In genomic region chr17:66241839-66242238, GRCh38 we compare ENCODE assay signal across 27 cellular contexts. TPM values are rescaled to one million over a fixed set of nuclear protein-coding genes. Genes with fewer than 3 reads are reported as not detected.
"Had no signal": no experiment of that assay in that cellular context is flagged by ENCODE, and none has a peak within 500 bp of the region (broad histone marks: within the 10 kb centered on the region; RNA-seq: fewer than 3 reads in every experiment).

No MANE protein-coding gene starts in this region.

- FAIRE-seq: HTR-8/SVneo had no signal

- DNase-seq: KBM-7, MV-4-11, NCI-H1048, NCI-H1105, NCI-H1417 treated with DMSO at 0.1 percent for 48 hours, NCI-H146, NCI-H1694 treated with DMSO at 0.1 percent for 48 hours, NCI-H1930, NCI-H2081, NCI-H2107, NCI-H2171 treated with DMSO at 0.1 percent for 48 hours, NCI-H345, NCI-H446 treated with DMSO at 0.1 percent for 48 hours, NCI-H510A treated with DMSO at 0.1 percent for 48 hours, NCI-H526, PC-3, SHP77, SK-N-SH, T-helper 1 cell had no signal

- ATAC-seq: Panc1 had no signal

- H3K27ac ChIP-seq: HL-60, RWPE1 had no signal

- H3K9me3 ChIP-seq: SK-N-SH had no signal

- H3K9ac ChIP-seq: SK-N-SH had no signal

RNA-seq across cellular contexts. Expression of gene APOH, which starts 12.6 kb away (rescaled TPM):
- total RNA-seq: LHCN-M2, MCF 10A, OCI-LY7, PC-3, SK-MEL-5 had no signal
- polyA plus RNA-seq: SK-N-SH had no signal
